In the genomic region with DNA sequence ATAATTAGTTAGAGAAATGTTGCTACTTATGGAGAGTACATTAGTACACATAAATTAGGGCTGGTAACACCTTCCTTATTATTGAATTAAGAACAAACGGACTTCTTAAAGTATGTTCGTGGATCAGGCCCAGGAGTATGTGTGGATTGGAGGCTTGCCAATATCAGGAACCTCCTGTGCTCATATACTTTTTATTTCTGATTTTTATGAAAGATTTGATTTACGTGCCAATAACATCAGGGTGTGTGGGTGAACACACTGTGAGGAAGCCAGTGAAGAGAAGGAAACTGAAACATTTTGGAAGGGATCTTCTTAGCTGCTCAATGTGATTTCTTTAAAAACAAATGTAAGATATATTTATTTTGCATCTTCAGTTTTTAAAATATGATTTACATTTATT, we compare ENCODE assay signal across 13 cellular contexts.
"Had no signal": no experiment of that assay in that cellular context is flagged by ENCODE, and none has a peak within 500 bp of the region (broad histone marks: within the 10 kb centered on the region; RNA-seq: fewer than 3 reads in every experiment).

No MANE protein-coding gene starts in this region.

- H3K4me3 ChIP-seq: colonic mucosa, thoracic aorta had no signal

- H3K27me3 ChIP-seq: colonic mucosa had no signal

- H3K4me1 ChIP-seq: colonic mucosa had no signal

- H3K9me3 ChIP-seq: colonic mucosa, thoracic aorta had no signal

- H3K36me3 ChIP-seq: colonic mucosa, thoracic aorta had no signal

- ATAC-seq: activated CD8-positive, alpha-beta memory T cell treated with anti-CD3 and anti-CD28 coated beads, Interleukin-2, amount 10 ng/mL, durations not matched to agents 7 days and 5 days; activated T-cell treated with anti-CD3 and anti-CD28 coated beads, Interleukin-2, amount 50 U/mL, for 4 hours had no signal

- DNase-seq: activated CD4-positive, alpha-beta T cell treated with anti-CD3 and anti-CD28 coated beads for 1 hour; activated CD4-positive, alpha-beta T cell treated with anti-CD3 and anti-CD28 coated beads, Interleukin-2, amount 50 U/mL, for 48 hours; activated CD8-positive, alpha-beta memory T cell treated with anti-CD3 and anti-CD28 coated beads, Interleukin-2, amount 10 ng/mL, durations not matched to agents 7 days and 5 days; activated gamma-delta T cell; activated T-cell treated with anti-CD3 and anti-CD28 coated beads, Interleukin-2, amount 50 U/mL, for 4 hours; colonic mucosa; effector CD8-positive, alpha-beta T cell; occipital lobe; stimulated activated CD4-positive, alpha-beta T cell treated with anti-CD3 and anti-CD28 coated beads, Interleukin-4, amount 100 ng/mL, for 1 hour; stimulated activated CD8-positive, alpha-beta memory T cell treated with anti-CD3 and anti-CD28 coated beads, Interleukin-4, amount 100 ng/mL, for 48 hours; T-helper 9 cell had no signal

- H3K27ac ChIP-seq: colonic mucosa, epithelial cell of prostate, thoracic aorta had no signal
